In the genomic region with DNA sequence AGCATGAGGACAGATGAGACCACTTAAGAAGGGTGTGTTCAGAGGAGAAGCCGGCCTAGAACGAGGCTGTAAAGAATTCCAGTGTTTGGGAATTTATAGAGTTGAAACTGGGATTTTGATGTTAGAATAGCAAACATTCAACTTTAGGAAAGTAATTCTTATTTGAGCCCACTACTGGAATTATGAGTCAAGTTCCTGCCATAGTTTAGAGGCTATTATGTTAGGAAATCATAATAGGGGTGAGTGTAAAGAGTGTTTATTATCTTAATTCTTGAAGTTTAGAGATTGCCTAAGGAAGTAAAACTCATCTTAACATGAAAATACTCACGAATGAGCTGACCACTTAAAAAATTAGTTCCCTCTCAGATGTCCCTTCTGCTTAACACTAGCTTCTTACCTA, we compare ENCODE assay signal across 11 cellular contexts. TPM values are rescaled to one million over a fixed set of nuclear protein-coding genes. Genes with fewer than 3 reads are reported as not detected.
DNase-seq lines count a peak whose midpoint lies in the region; ATAC-seq and TF ChIP-seq lines count a peak whose summit lies in the region.
"Had no signal": no experiment of that assay in that cellular context is flagged by ENCODE, and none has a peak within 500 bp of the region (broad histone marks: within the 10 kb centered on the region; RNA-seq: fewer than 3 reads in every experiment).

No MANE protein-coding gene starts in this region.

- peaks cover 15% of the 10 kb centered on the region for H3K36me3 Mint-ChIP-seq in T-helper 1 cell treated with Interleukin-12 subunit alpha and Interleukin-12 subunit beta and Interleukin-4 antibody, amounts not matched to agents 30 μg/mL and 1 μg/mL, for 36 hours (ENCODE audit: low read depth)

- ATAC-seq in HG03442 (IDR thresholded peaks at IDR 0.05; ENCODE audit: unreplicated experiment) (no peak), GM18517 (IDR thresholded peaks at IDR 0.05; ENCODE audit: unreplicated experiment) (no peak)
- ATAC-seq: activated CD4-positive, CD25-positive, alpha-beta regulatory T cell treated with anti-CD3 and anti-CD28 coated beads, Interleukin-2, amount 50 U/mL, for 24 hours had no signal

- no peak overlapping the region for H2AK5ac ChIP-seq in trophoblast cell (ENCODE audit: low read length)

- no peak overlapping the region for H3K18ac ChIP-seq in trophoblast cell (ENCODE audit: low read length)

- H4K12ac ChIP-seq in trophoblast cell (ENCODE audit: low read depth, low read length): no peak overlapping the region

- H3K23ac ChIP-seq in trophoblast cell (ENCODE audit: low read length): no peak overlapping the region

- H3K79me1 ChIP-seq in trophoblast cell (ENCODE audit: low read length): peaks cover 6% of the 10 kb centered on the region

- no peak overlapping the region for H3K27ac Mint-ChIP-seq in T-helper 1 cell treated with Interleukin-12 subunit alpha and Interleukin-12 subunit beta and Interleukin-4 antibody, amounts not matched to agents 30 μg/mL and 1 μg/mL, for 36 hours

- H4K91ac ChIP-seq in trophoblast cell (ENCODE audit: low read depth, low read length): no peak overlapping the region

- H4K20me1 ChIP-seq in OCI-LY3 (ENCODE audit: insufficient read depth, low read length): peaks cover 27% of the 10 kb centered on the region

- H3K14ac ChIP-seq in trophoblast cell (ENCODE audit: low read length): no peak overlapping the region

- H2BK5ac ChIP-seq in trophoblast cell (ENCODE audit: low read depth, low read length, poor library complexity): no peak overlapping the region

- DNase-seq in T-helper 1 cell (no peak), trophoblast cell (peak in 1 of 2 donors; percentile 26), AML-193 (lab: John Stamatoyannopoulos, UW) (no peak)
- no peak for DNase-seq in effector memory CD4-positive, alpha-beta T cell
- DNase-seq: ACHN, midbrain had no signal

- TF ChIP-seq CTCF in OCI-LY3 (IDR thresholded peaks at IDR 0.05; ENCODE audit: low read depth, low read length): no peak

- H3K4me1 Mint-ChIP-seq in T-helper 1 cell treated with Interleukin-12 subunit alpha and Interleukin-12 subunit beta and Interleukin-4 antibody, amounts not matched to agents 30 μg/mL and 1 μg/mL, for 36 hours (ENCODE audit: low read depth): peaks cover 45% of the 10 kb centered on the region

- H4K8ac ChIP-seq in trophoblast cell (ENCODE audit: low read depth, low read length): no peak overlapping the region

- H3K79me2 ChIP-seq in OCI-LY3 (ENCODE audit: low read length): peaks cover 54% of the 10 kb centered on the region
- H3K79me2 ChIP-seq in trophoblast cell (ENCODE audit: control insufficient read depth, insufficient read depth, low read length, poor library complexity): peaks cover 10% of the 10 kb centered on the region

- no peak overlapping the region for H2BK120ac ChIP-seq in trophoblast cell (ENCODE audit: insufficient read depth, low read length, poor library complexity)

- H3K9me3 ChIP-seq in OCI-LY3 (ENCODE audit: insufficient read depth, low read length): no peaks in the 10 kb centered on the region
- no peaks in the 10 kb centered on the region for H3K9me3 ChIP-seq in effector memory CD4-positive, alpha-beta T cell (ENCODE audit: control insufficient read depth, low read length)
- H3K9me3 ChIP-seq in trophoblast cell (ENCODE audit: insufficient read depth, low read depth, low read length): no peaks in the 10 kb centered on the region

- H3K27ac ChIP-seq in OCI-LY3 (ENCODE audit: low read length): no peak overlapping the region
- peak overlapping the region; percentile 35 for H3K27ac ChIP-seq in effector memory CD4-positive, alpha-beta T cell (ENCODE audit: insufficient read depth, low read length, poor library complexity, severe bottlenecking)
- no peak overlapping the region for H3K27ac ChIP-seq in trophoblast cell (ENCODE audit: low read depth, low read length)

- peaks cover under 1% of the 10 kb centered on the region for H3K27me3 Mint-ChIP-seq in T-helper 1 cell treated with Interleukin-12 subunit alpha and Interleukin-12 subunit beta and Interleukin-4 antibody, amounts not matched to agents 30 μg/mL and 1 μg/mL, for 36 hours (ENCODE audit: low read depth)

- H3K4me1 ChIP-seq in OCI-LY3 (ENCODE audit: low read length) (peaks cover 27% of the 10 kb centered on the region), trophoblast cell (ENCODE audit: control insufficient read depth in 1 of 2, insufficient read depth in 2 of 2, low read length in 2 of 2) (peaks cover 0 to 5% of the 10 kb centered on the region in 2 experiments)
- peaks cover 35% of the 10 kb centered on the region for H3K4me1 ChIP-seq in effector memory CD4-positive, alpha-beta T cell (ENCODE audit: control insufficient read depth, insufficient read depth, low read length, poor library complexity, severe bottlenecking)

- H3K4me2 ChIP-seq in OCI-LY3 (ENCODE audit: low read length): peak overlapping the region; percentile 85
- no peak overlapping the region for H3K4me2 ChIP-seq in trophoblast cell (ENCODE audit: low read length)

- no peaks in the 10 kb centered on the region for H3K9me3 Mint-ChIP-seq in T-helper 1 cell treated with Interleukin-12 subunit alpha and Interleukin-12 subunit beta and Interleukin-4 antibody, amounts not matched to agents 30 μg/mL and 1 μg/mL, for 36 hours

- no peak overlapping the region for H3K9ac ChIP-seq in OCI-LY3 (ENCODE audit: low read length)
- H3K9ac ChIP-seq in trophoblast cell (ENCODE audit: low read length): no peak overlapping the region

- H2AFZ ChIP-seq in OCI-LY3 (ENCODE audit: low read depth, low read length) (no peak overlapping the region), trophoblast cell (ENCODE audit: insufficient read depth, low read length, poor library complexity) (no peak overlapping the region)

- H3K27me3 ChIP-seq in OCI-LY3 (ENCODE audit: low read depth, low read length): no peaks in the 10 kb centered on the region
- H3K27me3 ChIP-seq in effector memory CD4-positive, alpha-beta T cell (replicated peaks; ENCODE audit: control insufficient read depth, insufficient read depth, low read length, poor library complexity, severe bottlenecking): no peaks in the 10 kb centered on the region
- H3K27me3 ChIP-seq in trophoblast cell (ENCODE audit: insufficient read depth, low read length): no peaks in the 10 kb centered on the region

- H3K36me3 ChIP-seq in OCI-LY3 (replicated peaks; ENCODE audit: low read depth, low read length) (peaks cover 11% of the 10 kb centered on the region), trophoblast cell (ENCODE audit: control insufficient read depth in 1 of 2, insufficient read depth in 2 of 2, low read length in 2 of 2) (peaks cover 6 to 7% of the 10 kb centered on the region in 2 experiments)
- peaks cover 16% of the 10 kb centered on the region for H3K36me3 ChIP-seq in effector memory CD4-positive, alpha-beta T cell (ENCODE audit: control insufficient read depth, insufficient read depth, low read length)

- WGBS in trophoblast cell (ENCODE audit: extremely low coverage, insufficient coverage, insufficient read length): no CpG with 5 or more reads among the region's 3 CpGs

- H2BK12ac ChIP-seq in trophoblast cell (ENCODE audit: low read length): no peak overlapping the region

- H3K4me3 Mint-ChIP-seq in T-helper 1 cell treated with Interleukin-12 subunit alpha and Interleukin-12 subunit beta and Interleukin-4 antibody, amounts not matched to agents 30 μg/mL and 1 μg/mL, for 36 hours: peak overlapping the region; percentile 63

- H3K4me3 ChIP-seq in OCI-LY3 (ENCODE audit: low read length) (peak overlapping the region; percentile 93; the same call in 1 of the 2 replicates), trophoblast cell (ENCODE audit: low read depth, low read length) (no peak overlapping the region)
- H3K4me3 ChIP-seq in effector memory CD4-positive, alpha-beta T cell (ENCODE audit: insufficient read depth, low read depth, low read length, poor library complexity, severe bottlenecking): no peak overlapping the region

- H3K4ac ChIP-seq in trophoblast cell (ENCODE audit: low read depth, low read length): peak overlapping the region; percentile 96

RNA-seq across cellular contexts. Expression of a gene that starts 2.1 kb away (rescaled TPM):
- polyA plus RNA-seq in trophoblast cell (2013): 28.5 and 30.0 TPM in 2 replicates

RNA-seq across cellular contexts. Expression of a gene that starts 57.0 kb away (rescaled TPM):
- polyA plus RNA-seq in trophoblast cell (2013): not detected in 2 replicates
